ENCODE assay signal across 32 cellular contexts in genomic region chr2:38966678-38967077, GRCh38.
"Had no signal": no experiment of that assay in that cellular context is flagged by ENCODE, and none has a peak within 500 bp of the region (broad histone marks: within the 10 kb centered on the region; RNA-seq: fewer than 3 reads in every experiment).

No MANE protein-coding gene starts in this region.

- H3K4me1 ChIP-seq: colonic mucosa, Peyer's patch, SJSA1 had no signal

- H3K27ac ChIP-seq: brain microvascular endothelial cell, colonic mucosa, Peyer's patch, SJSA1, WERI-Rb-1 had no signal

- H3K36me3 ChIP-seq: brain microvascular endothelial cell, colonic mucosa, MG63, Peyer's patch, SJSA1, WERI-Rb-1 had no signal

- ATAC-seq: activated CD8-positive, alpha-beta T cell treated with anti-CD3 and anti-CD28 coated beads for 36 hours; activated T-cell treated with anti-CD3 and anti-CD28 coated beads, Interleukin-2, amount 50 U/mL, for 72 hours; activated T-helper 17 cell treated with anti-CD3 and anti-CD28 coated beads, Interleukin-2, amount 50 U/mL, for 72 hours; PC-3 had no signal

- H3K27me3 ChIP-seq: brain microvascular endothelial cell, colonic mucosa, MG63, Peyer's patch, SJSA1 had no signal

- DNase-seq: activated CD4-positive, alpha-beta T cell treated with anti-CD3 and anti-CD28 coated beads, Interleukin-2, amount 10 ng/mL, durations not matched to agents 24 days and 14 days; activated CD4-positive, alpha-beta T cell treated with anti-CD3 and anti-CD28 coated beads, Interleukin-2, amount 50 U/mL, for 4 hours; activated CD8-positive, alpha-beta T cell treated with anti-CD3 and anti-CD28 coated beads for 36 hours; activated effector memory CD4-positive, alpha-beta T cell treated with anti-CD3 and anti-CD28 coated beads, Interleukin-2, amount 50 U/mL, for 16 hours; activated naive CD4-positive, alpha-beta T cell; activated naive CD4-positive, alpha-beta T cell treated with anti-CD3 and anti-CD28 coated beads, Interleukin-2, amount 50 U/mL, for 16 hours; activated naive CD8-positive, alpha-beta T cell treated with anti-CD3 and anti-CD28 coated beads for 36 hours; activated T-cell treated with anti-CD3 and anti-CD28 coated beads, Interleukin-2, amount 50 U/mL, for 1 hour; activated T-cell treated with anti-CD3 and anti-CD28 coated beads, Interleukin-2, amount 50 U/mL, for 72 hours; amniotic stem cell; aorta; brain microvascular endothelial cell; central memory CD4-positive, alpha-beta T cell; colonic mucosa; Karpas-422; MG63; NCI-H1048; NCI-H1105 treated with DMSO at 0.1 percent for 48 hours; NCI-H1436; NCI-H1694; NCI-H1930; NCI-H345; NCI-H524 treated with DMSO at 0.1 percent for 48 hours; NCI-H774; PC-3; Peyer's patch; RPMI8226; SHP77 treated with DMSO at 0.1 percent for 48 hours; T1000; WERI-Rb-1 had no signal

- H3K9me3 ChIP-seq: colonic mucosa, MG63, Peyer's patch, SJSA1 had no signal

- H3K4me3 ChIP-seq: colonic mucosa, MG63, Peyer's patch, SJSA1 had no signal
